ENCODE assay signal across 8 cellular contexts in the genomic region with DNA sequence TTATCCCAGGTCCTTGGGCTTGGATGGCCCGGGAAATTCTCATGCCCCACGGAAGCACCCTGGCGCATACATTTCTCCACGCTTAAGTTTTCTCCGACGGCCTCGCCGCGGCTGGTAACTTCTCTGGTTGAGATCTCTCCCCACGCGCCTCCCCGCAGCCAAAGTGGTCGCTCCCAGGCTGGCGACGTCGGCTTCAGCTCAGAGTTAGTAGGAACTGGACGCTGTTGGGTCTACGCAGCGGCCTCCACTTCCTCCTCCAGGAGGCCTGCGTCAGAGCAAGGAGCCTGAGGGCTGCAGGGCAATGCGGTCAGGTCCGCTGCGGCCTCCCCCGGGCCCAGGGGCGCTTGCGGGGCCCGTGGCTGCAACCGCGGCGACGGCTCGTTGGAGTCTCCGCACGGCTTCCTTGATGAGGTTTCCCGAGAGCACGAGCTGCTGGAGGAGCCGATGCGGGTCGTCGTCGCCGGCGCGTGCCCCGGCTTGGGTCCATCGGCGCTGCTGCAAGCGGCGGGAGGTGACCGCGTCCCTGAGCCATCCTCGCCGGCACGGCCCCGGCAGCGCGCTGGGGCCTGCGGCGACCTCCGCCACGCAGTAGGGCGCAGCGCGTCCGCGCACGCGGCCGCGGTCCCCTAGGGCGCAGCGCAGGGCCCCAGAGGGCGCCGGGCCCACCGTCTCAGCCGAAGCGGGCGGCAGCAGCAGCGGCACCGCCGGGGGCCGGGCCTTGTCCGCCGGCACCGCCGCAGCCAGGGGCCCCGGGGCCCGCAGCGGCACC. TPM values are rescaled to one million over a fixed set of nuclear protein-coding genes. Genes with fewer than 3 reads are reported as not detected.
A peak's percentile ranks its signal among the peaks of the same experiment; 100 is the strongest.
DNase-seq lines count a peak whose midpoint lies in the region; ATAC-seq, FAIRE-seq and TF ChIP-seq lines count a peak whose summit lies in the region.

No MANE protein-coding gene starts in this region.

- no TSS peak for BruUV-seq in HepG2 (replicated peaks; lab: Mats Ljungman, UMichigan)

- no peaks in the 10 kb centered on the region for H4K20me1 ChIP-seq in HepG2 (ENCODE audit: insufficient read depth, low read length)

- no peak for DNase-seq in BJ (ENCODE audit: low read depth)
- DNase-seq in T-helper 1 cell = peak in 3 of 5 donors; percentile 15 to 48 (median 17)
- DNase-seq in choroid plexus epithelial cell (ENCODE audit: low read depth) = peak; percentile 61
- DNase-seq in HepG2 (ENCODE audit: low spot score) = no peak
- DNase-seq in stimulated activated effector memory CD8-positive, alpha-beta T cell treated with anti-CD3 and anti-CD28 coated beads, Interleukin-12 subunit alpha, Interleukin-12 subunit beta, amount 100 ng/mL, for 72 hours (ENCODE audit: low spot score in 2 of 2) = peak; percentile 16 to 73
- DNase-seq in HuH-7 (ENCODE audit: low spot score) = no peak

- H3K4me2 ChIP-seq in HepG2 (ENCODE audit: low read depth, low read length) = peak overlapping the region; percentile 81

- peak overlapping the region; percentile 85 for H3K27ac ChIP-seq in HepG2 (ENCODE audit: extremely low read length, insufficient read depth, low read length)

- intact Hi-C loops in HepG2 (cut with micrococcal nuclease; ENCODE audit: unreplicated experiment) = loop anchor here (1.0 to 2.0 kb wide), 2 partner anchors 41 to 55 kb away; partner anchors contain the start of gene ARHGAP19

- peaks cover 40% of the 10 kb centered on the region for H3K79me2 ChIP-seq in HepG2 (ENCODE audit: insufficient read depth, low read length)

- WGBS in HepG2 (ENCODE audit: low lambda C conversion rate) = 1% methylated on average over 19 of the region's 89 CpGs

- POLR2A ChIA-PET in BJ (lab: Charles Lee) = no interaction called here
- POLR2A ChIA-PET in HepG2 (lab: Yijun Ruan, JAX) = interaction anchor here (0.8 to 7.4 kb wide), 5 partner anchors 15 to 67 kb away, joined by 3 to 98 read pairs (median 8); partner anchors contain the start of genes ARHGAP19, FRAT1 and RRP12

- H3K4me3 Mint-ChIP-seq in stimulated activated effector memory CD8-positive, alpha-beta T cell treated with anti-CD3 and anti-CD28 coated beads, Interleukin-12 subunit alpha, Interleukin-12 subunit beta, amount 100 ng/mL, for 72 hours = peak overlapping the region; percentile 91

- CTCF ChIA-PET in BJ (lab: Yijun Ruan, JAX) (interaction anchor here (1.1 to 4.1 kb wide), 12 partner anchors 8 to 252 kb away, joined by 3 to 28 read pairs (median 5); no protein-coding TSS in a partner anchor), HepG2 (lab: Yijun Ruan, JAX; ENCODE audit: low intra/inter-chr PET ratio, low total read pairs) (interaction anchor here (1.6 to 1.8 kb wide), 2 partner anchors 14 to 55 kb away, joined by 6 read pairs; no protein-coding TSS in a partner anchor)

- TF ChIP-seq EP300 in HepG2 (IDR thresholded peaks at IDR 0.05; ENCODE audit: low read depth in 2 of 2, low read length in 2 of 2) = no peak
- no peak for TF ChIP-seq EP300 in HepG2 (CRISPR knock-in tag; IDR thresholded peaks at IDR 0.05; ENCODE audit: borderline replicate concordance)

- H2AFZ ChIP-seq in HepG2 (ENCODE audit: low read length) = no peak overlapping the region

- no peak for FAIRE-seq in HepG2 (lab: Jason Lieb, UNC)

- ATAC-seq in GM19328 (IDR thresholded peaks at IDR 0.05; ENCODE audit: unreplicated experiment) (peak; percentile 28), HG03432 (IDR thresholded peaks at IDR 0.05; ENCODE audit: unreplicated experiment) (peak; percentile 30), HepG2 (peak; percentile 8)
- ATAC-seq in stimulated activated effector memory CD8-positive, alpha-beta T cell treated with anti-CD3 and anti-CD28 coated beads, Interleukin-12 subunit alpha, Interleukin-12 subunit beta, amount 100 ng/mL, for 72 hours = peak; percentile 57

- peaks cover 60% of the 10 kb centered on the region for H3K4me1 ChIP-seq in HepG2 (ENCODE audit: insufficient read depth, low read length)

- H3K36me3 Mint-ChIP-seq in stimulated activated effector memory CD8-positive, alpha-beta T cell treated with anti-CD3 and anti-CD28 coated beads, Interleukin-12 subunit alpha, Interleukin-12 subunit beta, amount 100 ng/mL, for 72 hours = peaks cover 31% of the 10 kb centered on the region

- H3K27me3 ChIP-seq in BJ (ENCODE audit: control insufficient read depth, insufficient read depth, low read length) = peaks cover 10% of the 10 kb centered on the region
- H3K27me3 ChIP-seq in HepG2 (ENCODE audit: control insufficient read depth in 1 of 2, insufficient read depth in 2 of 2, low read length in 2 of 2) = no peaks in the 10 kb centered on the region

- TF ChIP-seq RAD21 in HepG2 (CRISPR knock-in tag; IDR thresholded peaks at IDR 0.05) = 0 out of 2 replicates have a peak, but pooled peaks have one; percentile 11

- H3K4me1 Mint-ChIP-seq in stimulated activated effector memory CD8-positive, alpha-beta T cell treated with anti-CD3 and anti-CD28 coated beads, Interleukin-12 subunit alpha, Interleukin-12 subunit beta, amount 100 ng/mL, for 72 hours = peaks cover 37% of the 10 kb centered on the region

- peak overlapping the region; percentile 98 for H3K9ac ChIP-seq in HepG2 (ENCODE audit: insufficient read depth, low read depth, low read length)

- TF ChIP-seq CTCF in BJ (IDR thresholded peaks at IDR 0.05; ENCODE audit: insufficient read depth, low read depth, low read length) (0 out of 2 replicates have a peak, but pooled peaks have one; percentile 1), choroid plexus epithelial cell (conservative IDR thresholded peaks at IDR 0.05; ENCODE audit: low read depth, low read length) (no peak), HepG2 (CRISPR knock-in tag; IDR thresholded peaks at IDR 0.05) (no peak)

- in situ Hi-C loops in HepG2 (cut with HindIII; ENCODE audit: extremely low pct_ligation_motif_present, low pct_unique_long_range_greater_than_20kb) = loop anchor here (5.0 kb wide), 1 partner anchor 41 kb away; the partner anchor contains the start of gene ARHGAP19

- H3K9me3 Mint-ChIP-seq in stimulated activated effector memory CD8-positive, alpha-beta T cell treated with anti-CD3 and anti-CD28 coated beads, Interleukin-12 subunit alpha, Interleukin-12 subunit beta, amount 100 ng/mL, for 72 hours = no peaks in the 10 kb centered on the region

- H3K9me3 ChIP-seq in HepG2 (ENCODE audit: low read length) = no peaks in the 10 kb centered on the region

- peak overlapping the region; percentile 94 for H3K27ac Mint-ChIP-seq in stimulated activated effector memory CD8-positive, alpha-beta T cell treated with anti-CD3 and anti-CD28 coated beads, Interleukin-12 subunit alpha, Interleukin-12 subunit beta, amount 100 ng/mL, for 72 hours

- H3K4me3 ChIP-seq in BJ (ENCODE audit: low read depth, low read length) = peak overlapping the region; percentile 76
- H3K4me3 ChIP-seq in choroid plexus epithelial cell (ENCODE audit: low read depth, low read length) = peak overlapping the region; percentile 81
- peak overlapping the region; percentile 65 to 87 (median 82) for H3K4me3 ChIP-seq in HepG2 (replicated peaks in 1 of 3; ENCODE audit: insufficient read depth in 1 of 3, low read depth in 2 of 3, low read length in 3 of 3)

- H3K36me3 ChIP-seq in BJ (ENCODE audit: control insufficient read depth, insufficient read depth, low read length) (no peaks in the 10 kb centered on the region), HepG2 (replicated peaks in 1 of 2; ENCODE audit: control insufficient read depth in 1 of 2, insufficient read depth in 2 of 2, low read length in 2 of 2) (no peaks in the 10 kb centered on the region)

- no peak for TF ChIP-seq POLR2A in HepG2 (IDR thresholded peaks at IDR 0.05; ENCODE audit: insufficient read depth in 1 of 2, low read depth in 2 of 2, low read length in 2 of 2)

RNA-seq across cellular contexts. Expression of gene FRAT2, which starts 0.7 kb away (rescaled TPM):
- 1.8 and 2.9 TPM in 2 replicates for polyA plus RNA-seq in BJ (2011; rRNA removed)
- polyA minus RNA-seq in BJ (2011; rRNA and poly(A)+ RNA removed) = 1.4 and 2.3 TPM in 2 replicates
- total RNA-seq in HepG2 (2016; rRNA removed; fragmentation: Illumina TruSeq; extraction: Trizol) = 10.1 and 14.1 TPM in 2 replicates
- 2.9 and 3.3 TPM in 2 replicates for total RNA-seq in HepG2 (2016; cell fraction: cytosol; rRNA removed; fragmentation: Illumina TruSeq; extraction: Trizol; ENCODE audit: low read depth)
- total RNA-seq in HepG2 (2016; cell fraction: insoluble cytoplasmic fraction; rRNA removed; fragmentation: Illumina TruSeq; extraction: Trizol) = 9.8 and 14.0 TPM in 2 replicates
- 10.0 and 10.9 TPM in 2 replicates for total RNA-seq in HepG2 (2016; cell fraction: membrane; rRNA removed; fragmentation: Illumina TruSeq; extraction: Trizol)
- 8.0 and 9.6 TPM in 2 replicates for total RNA-seq in HepG2 (2016; cell fraction: nucleus; rRNA removed; fragmentation: Illumina TruSeq; extraction: Trizol)
- polyA plus RNA-seq in HepG2 (2011; rRNA removed) = 6.3 and 7.2 TPM in 2 replicates
- polyA plus RNA-seq in HepG2 (2011; cell fraction: cytosol; rRNA removed) = 6.8 and 7.1 TPM in 2 replicates
- 4.3 and 4.5 TPM in 2 replicates for polyA plus RNA-seq in HepG2 (2011; cell fraction: nucleus; rRNA removed)
- polyA plus RNA-seq in HepG2 (2012) = 7.3 TPM in 2 replicates
- polyA plus RNA-seq in HepG2 (2016; cell fraction: cytosol; fragmentation: Illumina TruSeq; extraction: Trizol; ENCODE audit: low read depth) = 2.3 and 2.6 TPM in 2 replicates
- polyA plus RNA-seq in HepG2 (2016; cell fraction: insoluble cytoplasmic fraction; fragmentation: Illumina TruSeq; extraction: Trizol; ENCODE audit: low read depth) = 10.6 and 11.0 TPM in 2 replicates
- 5.8 TPM in 2 replicates for polyA plus RNA-seq in HepG2 (2016; cell fraction: membrane; fragmentation: Illumina TruSeq; extraction: Trizol; ENCODE audit: low read depth)
- 6.0 and 9.1 TPM in 2 replicates for polyA plus RNA-seq in HepG2 (2016; cell fraction: nucleus; fragmentation: Illumina TruSeq; extraction: Trizol; ENCODE audit: insufficient read depth, low read depth)
- polyA minus RNA-seq in HepG2 (2011; rRNA and poly(A)+ RNA removed; ENCODE audit: low replicate concordance) = 7.4 and 20.0 TPM in 2 replicates
- polyA minus RNA-seq in HepG2 (2011; cell fraction: cytosol; rRNA and poly(A)+ RNA removed) = 5.0 and 6.0 TPM in 2 replicates
- polyA minus RNA-seq in HepG2 (2011; cell fraction: nucleus; rRNA and poly(A)+ RNA removed) = 6.0 and 11.5 TPM in 2 replicates

RNA-seq across cellular contexts. Expression of gene FRAT1, which starts 14.7 kb away (rescaled TPM):
- polyA plus RNA-seq in BJ (2011; rRNA removed) (1.1 and 1.2 TPM in 2 replicates), HepG2 (2011; rRNA removed) (1.7 TPM in 2 replicates)
- 0.82 and 0.90 TPM in 2 replicates for polyA minus RNA-seq in BJ (2011; rRNA and poly(A)+ RNA removed)
- total RNA-seq in HepG2 (2016; rRNA removed; fragmentation: Illumina TruSeq; extraction: Trizol) = 1.3 and 2.3 TPM in 2 replicates
- 0.53 and 0.71 TPM in 2 replicates for total RNA-seq in HepG2 (2016; cell fraction: cytosol; rRNA removed; fragmentation: Illumina TruSeq; extraction: Trizol; ENCODE audit: low read depth)
- 1.4 and 2.4 TPM in 2 replicates for total RNA-seq in HepG2 (2016; cell fraction: insoluble cytoplasmic fraction; rRNA removed; fragmentation: Illumina TruSeq; extraction: Trizol)
- total RNA-seq in HepG2 (2016; cell fraction: membrane; rRNA removed; fragmentation: Illumina TruSeq; extraction: Trizol) = 1.2 and 1.3 TPM in 2 replicates
- total RNA-seq in HepG2 (2016; cell fraction: nucleus; rRNA removed; fragmentation: Illumina TruSeq; extraction: Trizol) = 2.1 and 2.5 TPM in 2 replicates
- 1.2 and 1.6 TPM in 2 replicates for polyA plus RNA-seq in HepG2 (2011; cell fraction: cytosol; rRNA removed)
- 1.4 and 1.8 TPM in 2 replicates for polyA plus RNA-seq in HepG2 (2011; cell fraction: nucleus; rRNA removed)
- polyA plus RNA-seq in HepG2 (2012) = 1.6 TPM in 2 replicates
- 0.20 and 0.28 TPM in 2 replicates for polyA plus RNA-seq in HepG2 (2016; cell fraction: cytosol; fragmentation: Illumina TruSeq; extraction: Trizol; ENCODE audit: low read depth)
- polyA plus RNA-seq in HepG2 (2016; cell fraction: insoluble cytoplasmic fraction; fragmentation: Illumina TruSeq; extraction: Trizol; ENCODE audit: low read depth) = 1.5 and 2.1 TPM in 2 replicates
- 0.54 and 0.77 TPM in 2 replicates for polyA plus RNA-seq in HepG2 (2016; cell fraction: membrane; fragmentation: Illumina TruSeq; extraction: Trizol; ENCODE audit: low read depth)
- polyA plus RNA-seq in HepG2 (2016; cell fraction: nucleus; fragmentation: Illumina TruSeq; extraction: Trizol; ENCODE audit: insufficient read depth, low read depth) = 0.97 and 2.2 TPM in 2 replicates
- 1.8 and 4.0 TPM in 2 replicates for polyA minus RNA-seq in HepG2 (2011; rRNA and poly(A)+ RNA removed; ENCODE audit: low replicate concordance)
- polyA minus RNA-seq in HepG2 (2011; cell fraction: cytosol; rRNA and poly(A)+ RNA removed) = 2.5 and 2.7 TPM in 2 replicates
- 4.5 and 7.1 TPM in 2 replicates for polyA minus RNA-seq in HepG2 (2011; cell fraction: nucleus; rRNA and poly(A)+ RNA removed)

RNA-seq across cellular contexts. Expression of gene ARHGAP19, which starts 41.3 kb away (rescaled TPM):
- polyA plus RNA-seq in BJ (2011; rRNA removed) = 2.4 and 4.9 TPM in 2 replicates
- polyA minus RNA-seq in BJ (2011; rRNA and poly(A)+ RNA removed) = 3.4 and 3.6 TPM in 2 replicates
- 10.0 and 15.6 TPM in 2 replicates for total RNA-seq in HepG2 (2016; rRNA removed; fragmentation: Illumina TruSeq; extraction: Trizol)
- 2.8 and 5.8 TPM in 2 replicates for total RNA-seq in HepG2 (2016; cell fraction: cytosol; rRNA removed; fragmentation: Illumina TruSeq; extraction: Trizol; ENCODE audit: low read depth)
- 9.8 and 13.9 TPM in 2 replicates for total RNA-seq in HepG2 (2016; cell fraction: insoluble cytoplasmic fraction; rRNA removed; fragmentation: Illumina TruSeq; extraction: Trizol)
- 3.2 and 4.3 TPM in 2 replicates for total RNA-seq in HepG2 (2016; cell fraction: membrane; rRNA removed; fragmentation: Illumina TruSeq; extraction: Trizol)
- 7.9 and 8.8 TPM in 2 replicates for total RNA-seq in HepG2 (2016; cell fraction: nucleus; rRNA removed; fragmentation: Illumina TruSeq; extraction: Trizol)
- 4.3 and 7.6 TPM in 2 replicates for polyA plus RNA-seq in HepG2 (2011; rRNA removed)
- polyA plus RNA-seq in HepG2 (2011; cell fraction: cytosol; rRNA removed) = 4.0 and 4.3 TPM in 2 replicates
- polyA plus RNA-seq in HepG2 (2011; cell fraction: nucleus; rRNA removed) = 5.0 and 5.6 TPM in 2 replicates
- 3.6 and 5.3 TPM in 2 replicates for polyA plus RNA-seq in HepG2 (2012)
- 0.28 and 0.32 TPM in 2 replicates for polyA plus RNA-seq in HepG2 (2016; cell fraction: cytosol; fragmentation: Illumina TruSeq; extraction: Trizol; ENCODE audit: low read depth)
- polyA plus RNA-seq in HepG2 (2016; cell fraction: insoluble cytoplasmic fraction; fragmentation: Illumina TruSeq; extraction: Trizol; ENCODE audit: low read depth) = 9.9 and 10.1 TPM in 2 replicates
- 0.65 and 0.99 TPM in 2 replicates for polyA plus RNA-seq in HepG2 (2016; cell fraction: membrane; fragmentation: Illumina TruSeq; extraction: Trizol; ENCODE audit: low read depth)
- polyA plus RNA-seq in HepG2 (2016; cell fraction: nucleus; fragmentation: Illumina TruSeq; extraction: Trizol; ENCODE audit: insufficient read depth, low read depth) = 9.3 and 11.2 TPM in 2 replicates
- 4.6 and 10.2 TPM in 2 replicates for polyA minus RNA-seq in HepG2 (2011; rRNA and poly(A)+ RNA removed; ENCODE audit: low replicate concordance)
- polyA minus RNA-seq in HepG2 (2011; cell fraction: cytosol; rRNA and poly(A)+ RNA removed) = 4.4 and 6.0 TPM in 2 replicates
- polyA minus RNA-seq in HepG2 (2011; cell fraction: nucleus; rRNA and poly(A)+ RNA removed) = 6.2 and 6.3 TPM in 2 replicates

Comparison
In these comparisons a context has a peak if more than half of its experiments do, and no peak if none do; other contexts are left out.
1. DNase-seq: peak in T-helper 1 cell (3 of 5), choroid plexus epithelial cell (single experiment) and stimulated activated effector memory CD8-positive, alpha-beta T cell treated with anti-CD3 and anti-CD28 coated beads, Interleukin-12 subunit alpha, Interleukin-12 subunit beta, amount 100 ng/mL, for 72 hours (2 of 2); none in BJ (single experiment), HepG2 (single experiment) and HuH-7 (single experiment).
2. Peak in every context shown above with its lines, with median percentiles within 50 percentile points of each other: H3K4me3 ChIP-seq and ATAC-seq.